1 cellular context compared by ENCODE assay signal in the genomic region with DNA sequence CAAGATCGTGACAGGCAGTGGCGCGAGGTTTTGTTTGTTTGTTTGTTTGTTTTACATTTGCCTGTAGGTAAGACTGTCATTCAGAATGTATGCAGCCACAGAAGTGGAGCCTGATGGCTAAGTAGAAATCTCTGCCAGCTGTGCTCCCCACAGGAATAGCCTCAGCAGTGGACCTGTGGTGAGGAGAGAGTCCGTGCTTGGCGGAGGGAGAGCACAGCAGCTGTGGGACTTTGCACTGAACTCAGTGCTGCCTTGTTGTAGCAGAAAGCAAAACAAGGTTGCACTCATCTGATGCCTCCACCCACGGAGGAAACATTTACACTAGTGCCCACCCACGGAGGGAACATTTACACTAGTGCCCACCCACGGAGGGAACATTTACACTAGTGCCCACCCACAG.
A peak's percentile ranks its signal among the peaks of the same experiment; 100 is the strongest.
TF ChIP-seq lines count a peak whose summit lies in the region.

No MANE protein-coding gene starts in this region.

TF ChIP-seq in HepG2, 621 proteins besides CTCF, POLR2A, EP300 and RAD21 (continues in another document):
- TF ChIP-seq, protein P1, sequence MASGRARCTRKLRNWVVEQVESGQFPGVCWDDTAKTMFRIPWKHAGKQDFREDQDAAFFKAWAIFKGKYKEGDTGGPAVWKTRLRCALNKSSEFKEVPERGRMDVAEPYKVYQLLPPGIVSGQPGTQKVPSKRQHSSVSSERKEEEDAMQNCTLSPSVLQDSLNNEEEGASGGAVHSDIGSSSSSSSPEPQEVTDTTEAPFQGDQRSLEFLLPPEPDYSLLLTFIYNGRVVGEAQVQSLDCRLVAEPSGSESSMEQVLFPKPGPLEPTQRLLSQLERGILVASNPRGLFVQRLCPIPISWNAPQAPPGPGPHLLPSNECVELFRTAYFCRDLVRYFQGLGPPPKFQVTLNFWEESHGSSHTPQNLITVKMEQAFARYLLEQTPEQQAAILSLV (CRISPR knock-in tag; IDR thresholded peaks at IDR 0.05; ENCODE audit: borderline replicate concordance): no peak
- TF ChIP-seq, protein P2, sequence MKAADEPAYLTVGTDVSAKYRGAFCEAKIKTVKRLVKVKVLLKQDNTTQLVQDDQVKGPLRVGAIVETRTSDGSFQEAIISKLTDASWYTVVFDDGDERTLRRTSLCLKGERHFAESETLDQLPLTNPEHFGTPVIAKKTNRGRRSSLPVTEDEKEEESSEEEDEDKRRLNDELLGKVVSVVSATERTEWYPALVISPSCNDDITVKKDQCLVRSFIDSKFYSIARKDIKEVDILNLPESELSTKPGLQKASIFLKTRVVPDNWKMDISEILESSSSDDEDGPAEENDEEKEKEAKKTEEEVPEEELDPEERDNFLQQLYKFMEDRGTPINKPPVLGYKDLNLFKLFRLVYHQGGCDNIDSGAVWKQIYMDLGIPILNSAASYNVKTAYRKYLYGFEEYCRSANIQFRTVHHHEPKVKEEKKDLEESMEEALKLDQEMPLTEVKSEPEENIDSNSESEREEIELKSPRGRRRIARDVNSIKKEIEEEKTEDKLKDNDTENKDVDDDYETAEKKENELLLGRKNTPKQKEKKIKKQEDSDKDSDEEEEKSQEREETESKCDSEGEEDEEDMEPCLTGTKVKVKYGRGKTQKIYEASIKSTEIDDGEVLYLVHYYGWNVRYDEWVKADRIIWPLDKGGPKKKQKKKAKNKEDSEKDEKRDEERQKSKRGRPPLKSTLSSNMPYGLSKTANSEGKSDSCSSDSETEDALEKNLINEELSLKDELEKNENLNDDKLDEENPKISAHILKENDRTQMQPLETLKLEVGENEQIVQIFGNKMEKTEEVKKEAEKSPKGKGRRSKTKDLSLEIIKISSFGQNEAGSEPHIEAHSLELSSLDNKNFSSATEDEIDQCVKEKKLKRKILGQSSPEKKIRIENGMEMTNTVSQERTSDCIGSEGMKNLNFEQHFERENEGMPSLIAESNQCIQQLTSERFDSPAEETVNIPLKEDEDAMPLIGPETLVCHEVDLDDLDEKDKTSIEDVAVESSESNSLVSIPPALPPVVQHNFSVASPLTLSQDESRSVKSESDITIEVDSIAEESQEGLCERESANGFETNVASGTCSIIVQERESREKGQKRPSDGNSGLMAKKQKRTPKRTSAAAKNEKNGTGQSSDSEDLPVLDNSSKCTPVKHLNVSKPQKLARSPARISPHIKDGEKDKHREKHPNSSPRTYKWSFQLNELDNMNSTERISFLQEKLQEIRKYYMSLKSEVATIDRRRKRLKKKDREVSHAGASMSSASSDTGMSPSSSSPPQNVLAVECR (CRISPR knock-in tag; IDR thresholded peaks at IDR 0.05; ENCODE audit: borderline replicate concordance): peak; percentile 44; the same call in 1 of the 2 replicates
- TF ChIP-seq ZMYM2 (CRISPR knock-in tag; IDR thresholded peaks at IDR 0.05): peak; percentile 27; the same call in 1 of the 2 replicates
- TF ChIP-seq ZNF343 (CRISPR knock-in tag; IDR thresholded peaks at IDR 0.05): no peak
- TF ChIP-seq, protein P3, sequence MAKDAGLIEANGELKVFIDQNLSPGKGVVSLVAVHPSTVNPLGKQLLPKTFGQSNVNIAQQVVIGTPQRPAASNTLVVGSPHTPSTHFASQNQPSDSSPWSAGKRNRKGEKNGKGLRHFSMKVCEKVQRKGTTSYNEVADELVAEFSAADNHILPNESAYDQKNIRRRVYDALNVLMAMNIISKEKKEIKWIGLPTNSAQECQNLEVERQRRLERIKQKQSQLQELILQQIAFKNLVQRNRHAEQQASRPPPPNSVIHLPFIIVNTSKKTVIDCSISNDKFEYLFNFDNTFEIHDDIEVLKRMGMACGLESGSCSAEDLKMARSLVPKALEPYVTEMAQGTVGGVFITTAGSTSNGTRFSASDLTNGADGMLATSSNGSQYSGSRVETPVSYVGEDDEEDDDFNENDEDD (CRISPR knock-in tag; IDR thresholded peaks at IDR 0.05; ENCODE audit: borderline replicate concordance): no peak
- no peak for TF ChIP-seq ZNF563 (CRISPR knock-in tag; IDR thresholded peaks at IDR 0.05)
- TF ChIP-seq THAP11 (CRISPR knock-in tag; IDR thresholded peaks at IDR 0.05): peak; percentile 41; the same call in 1 of the 2 replicates
- TF ChIP-seq, protein P4, sequence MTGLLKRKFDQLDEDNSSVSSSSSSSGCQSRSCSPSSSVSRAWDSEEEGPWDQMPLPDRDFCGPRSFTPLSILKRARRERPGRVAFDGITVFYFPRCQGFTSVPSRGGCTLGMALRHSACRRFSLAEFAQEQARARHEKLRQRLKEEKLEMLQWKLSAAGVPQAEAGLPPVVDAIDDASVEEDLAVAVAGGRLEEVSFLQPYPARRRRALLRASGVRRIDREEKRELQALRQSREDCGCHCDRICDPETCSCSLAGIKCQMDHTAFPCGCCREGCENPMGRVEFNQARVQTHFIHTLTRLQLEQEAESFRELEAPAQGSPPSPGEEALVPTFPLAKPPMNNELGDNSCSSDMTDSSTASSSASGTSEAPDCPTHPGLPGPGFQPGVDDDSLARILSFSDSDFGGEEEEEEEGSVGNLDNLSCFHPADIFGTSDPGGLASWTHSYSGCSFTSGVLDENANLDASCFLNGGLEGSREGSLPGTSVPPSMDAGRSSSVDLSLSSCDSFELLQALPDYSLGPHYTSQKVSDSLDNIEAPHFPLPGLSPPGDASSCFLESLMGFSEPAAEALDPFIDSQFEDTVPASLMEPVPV (CRISPR knock-in tag; IDR thresholded peaks at IDR 0.05): no peak
- TF ChIP-seq ZSCAN31 (CRISPR knock-in tag; IDR thresholded peaks at IDR 0.05; ENCODE audit: low read depth): 0 out of 2 replicates have a peak, but pooled peaks have one; percentile 57
- TF ChIP-seq ZNF816 (CRISPR knock-in tag; IDR thresholded peaks at IDR 0.05; ENCODE audit: borderline replicate concordance): 0 out of 2 replicates have a peak, but pooled peaks have one; percentile 29
- TF ChIP-seq NR2F1 (CRISPR knock-in tag; IDR thresholded peaks at IDR 0.05): no peak
- TF ChIP-seq MED8 (CRISPR knock-in tag; IDR thresholded peaks at IDR 0.05; ENCODE audit: insufficient replicate concordance): no peak
- TF ChIP-seq, protein P5, sequence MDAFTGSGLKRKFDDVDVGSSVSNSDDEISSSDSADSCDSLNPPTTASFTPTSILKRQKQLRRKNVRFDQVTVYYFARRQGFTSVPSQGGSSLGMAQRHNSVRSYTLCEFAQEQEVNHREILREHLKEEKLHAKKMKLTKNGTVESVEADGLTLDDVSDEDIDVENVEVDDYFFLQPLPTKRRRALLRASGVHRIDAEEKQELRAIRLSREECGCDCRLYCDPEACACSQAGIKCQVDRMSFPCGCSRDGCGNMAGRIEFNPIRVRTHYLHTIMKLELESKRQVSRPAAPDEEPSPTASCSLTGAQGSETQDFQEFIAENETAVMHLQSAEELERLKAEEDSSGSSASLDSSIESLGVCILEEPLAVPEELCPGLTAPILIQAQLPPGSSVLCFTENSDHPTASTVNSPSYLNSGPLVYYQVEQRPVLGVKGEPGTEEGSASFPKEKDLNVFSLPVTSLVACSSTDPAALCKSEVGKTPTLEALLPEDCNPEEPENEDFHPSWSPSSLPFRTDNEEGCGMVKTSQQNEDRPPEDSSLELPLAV (CRISPR knock-in tag; conservative IDR thresholded peaks at IDR 0.05; ENCODE audit: low read depth): no peak
- TF ChIP-seq SP5 (CRISPR knock-in tag; IDR thresholded peaks at IDR 0.05; ENCODE audit: borderline replicate concordance, low read depth): no peak
- TF ChIP-seq ARID2 (CRISPR knock-in tag; IDR thresholded peaks at IDR 0.05; ENCODE audit: borderline replicate concordance): no peak
- 0 out of 2 replicates have a peak, but pooled peaks have one; percentile 51 for TF ChIP-seq FOXO1 (CRISPR knock-in tag; IDR thresholded peaks at IDR 0.05)
- TF ChIP-seq, protein P6, sequence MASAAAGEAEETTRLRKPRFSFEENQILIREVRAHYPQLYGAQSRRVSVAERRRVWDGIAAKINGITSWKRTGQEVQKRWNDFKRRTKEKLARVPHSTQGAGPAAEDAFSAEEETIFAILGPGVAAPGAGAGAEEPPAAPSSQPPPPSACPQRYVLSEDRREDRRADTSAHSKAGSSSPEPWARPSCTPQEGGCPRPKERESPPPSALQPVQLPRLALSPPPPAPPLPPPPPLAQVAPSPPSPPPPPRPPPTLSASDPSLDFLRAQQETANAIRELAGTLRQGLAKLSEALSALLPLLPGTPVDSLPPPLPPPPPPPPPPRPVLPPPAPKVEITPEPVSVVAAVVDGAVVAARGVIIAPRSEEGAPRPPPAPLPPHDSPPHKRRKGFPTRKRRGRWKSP (CRISPR knock-in tag; IDR thresholded peaks at IDR 0.05): no peak
- TF ChIP-seq IRF2 (CRISPR knock-in tag; IDR thresholded peaks at IDR 0.05): no peak
- TF ChIP-seq, protein P7, sequence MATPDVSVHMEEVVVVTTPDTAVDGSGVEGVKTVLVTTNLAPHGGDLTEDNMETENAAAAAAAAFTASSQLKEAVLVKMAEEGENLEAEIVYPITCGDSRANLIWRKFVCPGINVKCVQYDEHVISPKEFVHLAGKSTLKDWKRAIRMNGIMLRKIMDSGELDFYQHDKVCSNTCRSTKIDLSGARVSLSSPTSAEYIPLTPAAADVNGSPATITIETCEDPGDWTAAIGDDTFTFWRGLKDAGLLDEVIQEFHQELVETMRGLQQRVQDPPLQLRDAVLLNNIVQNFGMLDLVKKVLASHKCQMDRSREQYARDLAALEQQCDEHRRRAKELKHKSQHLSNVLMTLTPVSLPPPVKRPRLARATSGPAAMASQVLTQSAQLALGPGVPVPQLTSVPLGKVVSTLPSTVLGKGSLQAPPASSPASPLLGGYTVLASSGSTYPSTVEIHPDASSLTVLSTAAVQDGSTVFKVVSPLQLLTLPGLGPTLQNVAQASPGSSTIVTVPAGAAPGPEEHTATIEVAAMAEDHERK (CRISPR knock-in tag; IDR thresholded peaks at IDR 0.05; ENCODE audit: low read depth): no peak
- no peak for TF ChIP-seq POLR2AphosphoS5 (IDR thresholded peaks at IDR 0.05; ENCODE audit: low read depth, low read length)
- TF ChIP-seq ZNF263 (CRISPR knock-in tag; IDR thresholded peaks at IDR 0.05): peak; percentile 98
- peak; percentile 20; the same call in 1 of the 2 replicates for TF ChIP-seq ZNF788 (CRISPR knock-in tag; IDR thresholded peaks at IDR 0.05; ENCODE audit: borderline replicate concordance)
- no peak for TF ChIP-seq REXO4 (CRISPR knock-in tag; IDR thresholded peaks at IDR 0.05; ENCODE audit: borderline replicate concordance)
- TF ChIP-seq MLLT10 (CRISPR knock-in tag; IDR thresholded peaks at IDR 0.05): no peak
- TF ChIP-seq ZFYVE20 (CRISPR knock-in tag; IDR thresholded peaks at IDR 0.05; ENCODE audit: borderline replicate concordance, low read depth): no peak
- no peak for TF ChIP-seq HDAC6 (IDR thresholded peaks at IDR 0.05; ENCODE audit: low read depth, low read length)
- TF ChIP-seq NONO (IDR thresholded peaks at IDR 0.05): no peak
- TF ChIP-seq NONO (CRISPR knock-in tag; conservative IDR thresholded peaks at IDR 0.05): 0 out of 2 replicates have a peak, but pooled peaks have one; percentile 30
- no peak for TF ChIP-seq SOX6 (IDR thresholded peaks at IDR 0.05)
- TF ChIP-seq SOX6 (CRISPR knock-in tag; IDR thresholded peaks at IDR 0.05): 0 out of 2 replicates have a peak, but pooled peaks have one; percentile 20
- TF ChIP-seq, protein P8, sequence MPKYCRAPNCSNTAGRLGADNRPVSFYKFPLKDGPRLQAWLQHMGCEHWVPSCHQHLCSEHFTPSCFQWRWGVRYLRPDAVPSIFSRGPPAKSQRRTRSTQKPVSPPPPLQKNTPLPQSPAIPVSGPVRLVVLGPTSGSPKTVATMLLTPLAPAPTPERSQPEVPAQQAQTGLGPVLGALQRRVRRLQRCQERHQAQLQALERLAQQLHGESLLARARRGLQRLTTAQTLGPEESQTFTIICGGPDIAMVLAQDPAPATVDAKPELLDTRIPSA (CRISPR knock-in tag; IDR thresholded peaks at IDR 0.05; ENCODE audit: borderline replicate concordance): no peak
- TF ChIP-seq ZNF367 (CRISPR knock-in tag; IDR thresholded peaks at IDR 0.05; ENCODE audit: borderline replicate concordance): no peak
- 0 out of 2 replicates have a peak, but pooled peaks have one; percentile 24 for TF ChIP-seq MIXL1 (CRISPR knock-in tag; IDR thresholded peaks at IDR 0.05)
- TF ChIP-seq SAP130 (CRISPR knock-in tag; IDR thresholded peaks at IDR 0.05; ENCODE audit: low read depth): peak; percentile 52; the same call in 1 of the 2 replicates
- no peak for TF ChIP-seq CREB1 (IDR thresholded peaks at IDR 0.05)
- TF ChIP-seq CREB1 (CRISPR knock-in tag; IDR thresholded peaks at IDR 0.05): no peak
- no peak for TF ChIP-seq ZNF446 (CRISPR knock-in tag; IDR thresholded peaks at IDR 0.05)
- TF ChIP-seq, protein P9, sequence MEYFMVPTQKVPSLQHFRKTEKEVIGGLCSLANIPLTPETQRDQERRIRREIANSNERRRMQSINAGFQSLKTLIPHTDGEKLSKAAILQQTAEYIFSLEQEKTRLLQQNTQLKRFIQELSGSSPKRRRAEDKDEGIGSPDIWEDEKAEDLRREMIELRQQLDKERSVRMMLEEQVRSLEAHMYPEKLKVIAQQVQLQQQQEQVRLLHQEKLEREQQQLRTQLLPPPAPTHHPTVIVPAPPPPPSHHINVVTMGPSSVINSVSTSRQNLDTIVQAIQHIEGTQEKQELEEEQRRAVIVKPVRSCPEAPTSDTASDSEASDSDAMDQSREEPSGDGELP (IDR thresholded peaks at IDR 0.05; ENCODE audit: borderline replicate concordance, low read depth): peak; percentile 96
- TF ChIP-seq, protein P10, sequence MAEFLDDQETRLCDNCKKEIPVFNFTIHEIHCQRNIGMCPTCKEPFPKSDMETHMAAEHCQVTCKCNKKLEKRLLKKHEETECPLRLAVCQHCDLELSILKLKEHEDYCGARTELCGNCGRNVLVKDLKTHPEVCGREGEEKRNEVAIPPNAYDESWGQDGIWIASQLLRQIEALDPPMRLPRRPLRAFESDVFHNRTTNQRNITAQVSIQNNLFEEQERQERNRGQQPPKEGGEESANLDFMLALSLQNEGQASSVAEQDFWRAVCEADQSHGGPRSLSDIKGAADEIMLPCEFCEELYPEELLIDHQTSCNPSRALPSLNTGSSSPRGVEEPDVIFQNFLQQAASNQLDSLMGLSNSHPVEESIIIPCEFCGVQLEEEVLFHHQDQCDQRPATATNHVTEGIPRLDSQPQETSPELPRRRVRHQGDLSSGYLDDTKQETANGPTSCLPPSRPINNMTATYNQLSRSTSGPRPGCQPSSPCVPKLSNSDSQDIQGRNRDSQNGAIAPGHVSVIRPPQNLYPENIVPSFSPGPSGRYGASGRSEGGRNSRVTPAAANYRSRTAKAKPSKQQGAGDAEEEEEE (CRISPR knock-in tag; IDR thresholded peaks at IDR 0.05; ENCODE audit: borderline replicate concordance): no peak
